In the genomic region with DNA sequence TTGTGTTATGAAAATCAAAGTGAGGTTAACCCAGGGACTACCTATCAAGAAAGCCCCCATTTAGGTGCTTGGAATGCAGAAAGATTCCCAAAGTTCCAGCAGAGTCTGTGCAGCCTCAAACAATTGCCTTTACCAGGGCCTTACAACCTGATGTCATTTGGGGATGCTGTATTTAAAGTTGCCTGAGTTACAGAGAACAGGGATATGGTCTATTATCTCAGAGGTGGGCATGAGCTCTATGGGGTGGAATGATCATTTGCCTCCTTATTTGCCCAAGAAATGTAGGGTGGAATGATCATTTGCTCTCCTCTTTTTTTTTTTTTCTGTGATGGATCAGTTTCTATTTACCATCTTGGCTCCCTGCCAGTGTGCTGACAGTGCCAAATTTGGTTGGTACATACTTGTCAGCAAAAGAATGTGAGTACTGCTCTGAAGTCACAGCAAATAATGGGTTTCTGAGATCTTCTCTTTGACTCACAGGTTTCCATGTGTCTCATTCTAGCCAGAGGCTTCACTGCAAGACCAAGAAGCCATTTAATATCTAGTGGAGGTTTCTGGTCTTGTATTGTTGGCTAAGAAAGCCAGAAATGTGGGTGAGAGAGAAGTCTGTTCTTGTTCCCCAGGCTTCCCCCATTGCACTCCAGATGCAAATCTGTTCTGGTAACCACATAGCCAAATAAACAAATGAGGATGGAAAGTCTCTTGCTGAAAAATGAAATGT, we compare ENCODE assay signal across 9 cellular contexts. TPM values are rescaled to one million over a fixed set of nuclear protein-coding genes. Genes with fewer than 3 reads are reported as not detected.
DNase-seq lines count a peak whose midpoint lies in the region; ATAC-seq and TF ChIP-seq lines count a peak whose summit lies in the region.
"Had no signal": no experiment of that assay in that cellular context is flagged by ENCODE, and none has a peak within 500 bp of the region (broad histone marks: within the 10 kb centered on the region; RNA-seq: fewer than 3 reads in every experiment).

No MANE protein-coding gene starts in this region.

- peak overlapping the region; percentile 7 for H3K4me3 Mint-ChIP-seq in activated T-helper 17 cell treated with anti-CD3 and anti-CD28 coated beads, Interleukin-2, amount 50 U/mL, for 72 hours
- H3K4me3 Mint-ChIP-seq: activated naive CD8-positive, alpha-beta T cell had no signal

- no peaks in the 10 kb centered on the region for H3K36me3 Mint-ChIP-seq in activated T-helper 17 cell treated with anti-CD3 and anti-CD28 coated beads, Interleukin-2, amount 50 U/mL, for 72 hours (ENCODE audit: low read depth)

- peaks cover 7% of the 10 kb centered on the region for H3K27me3 Mint-ChIP-seq in activated T-helper 17 cell treated with anti-CD3 and anti-CD28 coated beads, Interleukin-2, amount 50 U/mL, for 72 hours

- peak in 1 of 2 donors; percentile 48 for TF ChIP-seq RAD21 in liver (IDR thresholded peaks at IDR 0.05)

- ATAC-seq in Right ventricle myocardium inferior: peak; percentile 36
- peak; percentile 68 for ATAC-seq in HG02588 (IDR thresholded peaks at IDR 0.05; ENCODE audit: unreplicated experiment)
- ATAC-seq in activated T-helper 17 cell treated with anti-CD3 and anti-CD28 coated beads, Interleukin-2, amount 50 U/mL, for 72 hours (replicated peaks): peak; percentile 92

- DNase-seq in Right ventricle myocardium inferior (ENCODE audit: missing footprints) (peak; percentile 74), right atrium auricular region (ENCODE audit: low spot score) (no peak), NCI-H1417 (lab: John Stamatoyannopoulos, UW) (peak; percentile 58 to 92 (median 69)), uterus (no peak), NOMO-1 treated with dmso at 0.1 percent for 144 hours (lab: John Stamatoyannopoulos, UW; ENCODE audit: unreplicated experiment) (no peak)

- H3K4me1 Mint-ChIP-seq in activated T-helper 17 cell treated with anti-CD3 and anti-CD28 coated beads, Interleukin-2, amount 50 U/mL, for 72 hours: peaks cover 8% of the 10 kb centered on the region

- H3K9ac ChIP-seq in liver (ENCODE audit: low read depth in 1 of 2, low read length in 2 of 2): no peak overlapping the region

- TF ChIP-seq CTCF in right atrium auricular region (IDR thresholded peaks at IDR 0.05) (no peak), liver (IDR thresholded peaks at IDR 0.05; ENCODE audit: low read depth, low read length, missing input control) (no peak), uterus (IDR thresholded peaks at IDR 0.05) (no peak)

- H3K27ac Mint-ChIP-seq in activated T-helper 17 cell treated with anti-CD3 and anti-CD28 coated beads, Interleukin-2, amount 50 U/mL, for 72 hours: peak overlapping the region; percentile 77
- H3K27ac Mint-ChIP-seq: activated naive CD8-positive, alpha-beta T cell had no signal

- H3K4me3 ChIP-seq in right atrium auricular region (no peak overlapping the region), liver (ENCODE audit: low read depth in 1 of 3, low read length in 3 of 3) (no peak overlapping the region), uterus (no peak overlapping the region)

- intact Hi-C loops in Right ventricle myocardium inferior (cut with DNase I) (no loop called here), uterus (cut with DNase I; ENCODE audit: low total_unique reads) (no loop called here)

- H3K27ac ChIP-seq in right atrium auricular region (no peak overlapping the region), liver (ENCODE audit: low read depth in 1 of 2, low read length in 2 of 2) (peak overlapping the region in 1 of 2 donors; percentile 34), uterus (no peak overlapping the region)

- H3K27me3 ChIP-seq in right atrium auricular region (no peaks in the 10 kb centered on the region), liver (ENCODE audit: control insufficient read depth in 4 of 4, insufficient read depth in 4 of 4, low read length in 3 of 4) (no peaks in the 10 kb centered on the region), uterus (no peaks in the 10 kb centered on the region)

- H3K4me1 ChIP-seq in right atrium auricular region (peaks cover 0 to 21% of the 10 kb centered on the region in 2 donors), liver (ENCODE audit: control insufficient read depth in 4 of 4, insufficient read depth in 4 of 4, low read length in 3 of 4) (peaks cover 2 to 19% (median 17%) of the 10 kb centered on the region in 4 donors), uterus (no peaks in the 10 kb centered on the region)

- H3K9me3 Mint-ChIP-seq in activated T-helper 17 cell treated with anti-CD3 and anti-CD28 coated beads, Interleukin-2, amount 50 U/mL, for 72 hours: no peaks in the 10 kb centered on the region

- no peak for TF ChIP-seq POLR2A in uterus (IDR thresholded peaks at IDR 0.05)

- no peaks in the 10 kb centered on the region for H3K36me3 ChIP-seq in right atrium auricular region
- no peaks in the 10 kb centered on the region for H3K36me3 ChIP-seq in liver (ENCODE audit: control insufficient read depth in 4 of 4, insufficient read depth in 3 of 4, low read depth in 1 of 4, low read length in 3 of 4)
- no peaks in the 10 kb centered on the region for H3K36me3 ChIP-seq in uterus

- H3K9me3 ChIP-seq in right atrium auricular region: no peaks in the 10 kb centered on the region
- no peaks in the 10 kb centered on the region for H3K9me3 ChIP-seq in liver (ENCODE audit: control insufficient read depth in 4 of 4, low read length in 3 of 4)
- H3K9me3 ChIP-seq in uterus: no peaks in the 10 kb centered on the region

TF ChIP-seq in liver, 16 proteins besides CTCF, POLR2A, EP300 and RAD21:
- TF ChIP-seq, protein P1, sequence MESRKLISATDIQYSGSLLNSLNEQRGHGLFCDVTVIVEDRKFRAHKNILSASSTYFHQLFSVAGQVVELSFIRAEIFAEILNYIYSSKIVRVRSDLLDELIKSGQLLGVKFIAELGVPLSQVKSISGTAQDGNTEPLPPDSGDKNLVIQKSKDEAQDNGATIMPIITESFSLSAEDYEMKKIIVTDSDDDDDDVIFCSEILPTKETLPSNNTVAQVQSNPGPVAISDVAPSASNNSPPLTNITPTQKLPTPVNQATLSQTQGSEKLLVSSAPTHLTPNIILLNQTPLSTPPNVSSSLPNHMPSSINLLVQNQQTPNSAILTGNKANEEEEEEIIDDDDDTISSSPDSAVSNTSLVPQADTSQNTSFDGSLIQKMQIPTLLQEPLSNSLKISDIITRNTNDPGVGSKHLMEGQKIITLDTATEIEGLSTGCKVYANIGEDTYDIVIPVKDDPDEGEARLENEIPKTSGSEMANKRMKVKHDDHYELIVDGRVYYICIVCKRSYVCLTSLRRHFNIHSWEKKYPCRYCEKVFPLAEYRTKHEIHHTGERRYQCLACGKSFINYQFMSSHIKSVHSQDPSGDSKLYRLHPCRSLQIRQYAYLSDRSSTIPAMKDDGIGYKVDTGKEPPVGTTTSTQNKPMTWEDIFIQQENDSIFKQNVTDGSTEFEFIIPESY (IDR thresholded peaks at IDR 0.05): no peak
- TF ChIP-seq GABPA (IDR thresholded peaks at IDR 0.05 in 1 of 2, conservative IDR thresholded peaks at IDR 0.05 in 1 of 2) (no peak), EGR1 (IDR thresholded peaks at IDR 0.05; ENCODE audit: low read depth in 2 of 2) (no peak), HNF4A (conservative IDR thresholded peaks at IDR 0.05) (peak in 1 of 2 donors; percentile 27), NR2F2 (IDR thresholded peaks at IDR 0.05) (no peak), FOXA2 (IDR thresholded peaks at IDR 0.05) (peak; percentile 48), JUND (IDR thresholded peaks at IDR 0.05) (peak in 1 of 2 donors; percentile 39), FOXA1 (IDR thresholded peaks at IDR 0.05) (no peak), RXRA (IDR thresholded peaks at IDR 0.05) (peak in 1 of 2 donors; percentile 27), SP1 (IDR thresholded peaks at IDR 0.05) (peak; percentile 34), TAF1 (conservative IDR thresholded peaks at IDR 0.05) (no peak)
- TF ChIP-seq, protein P2, sequence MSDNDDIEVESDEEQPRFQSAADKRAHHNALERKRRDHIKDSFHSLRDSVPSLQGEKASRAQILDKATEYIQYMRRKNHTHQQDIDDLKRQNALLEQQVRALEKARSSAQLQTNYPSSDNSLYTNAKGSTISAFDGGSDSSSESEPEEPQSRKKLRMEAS (IDR thresholded peaks at IDR 0.05): no peak

RNA-seq across cellular contexts. Expression of a gene that starts 45.5 kb away (rescaled TPM):
- total RNA-seq in Right ventricle myocardium inferior (8.7 TPM), right atrium auricular region (1 to 10 TPM; 7.6 to 9.7 TPM), liver (10 to 100 TPM; 16.6 to 30.0 TPM), uterus (10 to 100 TPM; 22.0 to 40.6 (median 27.3) TPM)
- 1 to 10 TPM; 6.7 to 9.8 TPM for total RNA-seq in activated T-helper 17 cell treated with anti-CD3 and anti-CD28 coated beads, Interleukin-2, amount 50 U/mL, for 72 hours
- 1 to 10 TPM; 6.9 to 8.8 TPM for polyA plus RNA-seq in liver

Comparison
In these comparisons a context has a peak if more than half of its experiments do, and no peak if none do; other contexts are left out.
1. DNase-seq: peak in Right ventricle myocardium inferior (single experiment) and NCI-H1417 (3 of 3); none in right atrium auricular region (single experiment), uterus (0 of 2) and NOMO-1 treated with dmso at 0.1 percent for 144 hours (single experiment).
2. ATAC-seq: peak in every context shown above with its lines; median percentile 92 in activated T-helper 17 cell treated with anti-CD3 and anti-CD28 coated beads, Interleukin-2, amount 50 U/mL, for 72 hours; 68 in HG02588; 36 in Right ventricle myocardium inferior.